ENCODE assay signal across 9 cellular contexts in genomic region chr17:43591750-43592562, GRCh38. TPM values are rescaled to one million over a fixed set of nuclear protein-coding genes. Genes with fewer than 3 reads are reported as not detected.
DNase-seq lines count a peak whose midpoint lies in the region; ATAC-seq and TF ChIP-seq lines count a peak whose summit lies in the region.
"Had no signal": no experiment of that assay in that cellular context is flagged by ENCODE, and none has a peak within 500 bp of the region (broad histone marks: within the 10 kb centered on the region; RNA-seq: fewer than 3 reads in every experiment).

No MANE protein-coding gene starts in this region.

- DNase-seq in Panc1 (ENCODE audit: low read depth, low spot score) = no peak
- DNase-seq in esophagus squamous epithelium (lab: John Stamatoyannopoulos, UW) = no peak
- DNase-seq in vagina (ENCODE audit: extremely low spot score in 2 of 2) = no peak
- no peak for DNase-seq in Karpas-422
- DNase-seq: activated CD4-positive, alpha-beta T cell treated with anti-CD3 and anti-CD28 coated beads, Interleukin-2, amount 50 U/mL, for 48 hours; NCI-H187 treated with DMSO at 0.1 percent for 48 hours had no signal

- ATAC-seq in Panc1 (peak; percentile 78), GM18873 (IDR thresholded peaks at IDR 0.05; ENCODE audit: low FRiP score, unreplicated experiment) (no peak), GM18861 (IDR thresholded peaks at IDR 0.05; ENCODE audit: unreplicated experiment) (no peak)

- H3K27ac ChIP-seq in Panc1 (ENCODE audit: low read length) = peak overlapping the region; percentile 56
- peak overlapping the region; percentile 56 to 84 (median 78) for H3K27ac ChIP-seq in esophagus squamous epithelium
- peak overlapping the region; percentile 78 for H3K27ac ChIP-seq in vagina
- H3K27ac ChIP-seq in Karpas-422 (ENCODE audit: low read length) = no peak overlapping the region

- peaks cover 15% of the 10 kb centered on the region for H3K4me1 ChIP-seq in Panc1 (ENCODE audit: control insufficient read depth, insufficient read depth, low read length)
- H3K4me1 ChIP-seq in esophagus squamous epithelium = peaks cover 9 to 36% (median 19%) of the 10 kb centered on the region in 3 donors
- no peaks in the 10 kb centered on the region for H3K4me1 ChIP-seq in mucosa of stomach (ENCODE audit: control insufficient read depth, insufficient read depth, low read length)
- H3K4me1 ChIP-seq in vagina = peaks cover 29% of the 10 kb centered on the region
- peaks cover 5% of the 10 kb centered on the region for H3K4me1 ChIP-seq in Karpas-422 (ENCODE audit: low read length)

- H4K20me1 ChIP-seq in Karpas-422 (ENCODE audit: insufficient read depth, low read depth, low read length) = no peaks in the 10 kb centered on the region

- no peaks in the 10 kb centered on the region for H3K79me2 ChIP-seq in Karpas-422 (ENCODE audit: low read length)

- H3K9me3 ChIP-seq in Panc1 (ENCODE audit: control insufficient read depth, insufficient read depth, low read depth, low read length) (no peaks in the 10 kb centered on the region), esophagus squamous epithelium (no peaks in the 10 kb centered on the region), mucosa of stomach (ENCODE audit: control insufficient read depth, low read length) (no peaks in the 10 kb centered on the region), vagina (no peaks in the 10 kb centered on the region), Karpas-422 (ENCODE audit: low read length) (no peaks in the 10 kb centered on the region)

- H3K4me2 ChIP-seq in Karpas-422 (ENCODE audit: low read depth, low read length, poor library complexity, severe bottlenecking) = no peak overlapping the region

- no peaks in the 10 kb centered on the region for H3K9me2 ChIP-seq in Karpas-422 (replicated peaks; ENCODE audit: insufficient read depth, low read length)

- intact Hi-C loops in Panc1 (cut with micrococcal nuclease; ENCODE audit: unreplicated experiment) (no loop called here), esophagus squamous epithelium (cut with DNase I) (no loop called here), vagina (cut with DNase I) (no loop called here)

- H3K4me3 ChIP-seq in Panc1 (ENCODE audit: low read depth in 2 of 2, low read length in 2 of 2) = 0 out of 4 replicates have a peak overlapping the region, but pooled peaks of 1 of the 2 experiments have one; percentile 36
- peak overlapping the region in 1 of 4 donors; percentile 6 for H3K4me3 ChIP-seq in esophagus squamous epithelium
- no peak overlapping the region for H3K4me3 ChIP-seq in mucosa of stomach (ENCODE audit: low read length)
- H3K4me3 ChIP-seq in vagina = peak overlapping the region in 1 of 2 donors; percentile 6
- no peak overlapping the region for H3K4me3 ChIP-seq in Karpas-422 (ENCODE audit: low read length)

- BruUV-seq in Panc1 (replicated peaks; lab: Mats Ljungman, UMichigan) = no TSS peak

- no peak for TF ChIP-seq POLR2A in esophagus squamous epithelium (IDR thresholded peaks at IDR 0.05)
- peak in 1 of 2 donors; percentile 22 for TF ChIP-seq POLR2A in vagina (IDR thresholded peaks at IDR 0.05)

- TF ChIP-seq CTCF in Panc1 (IDR thresholded peaks at IDR 0.05) (no peak), esophagus squamous epithelium (IDR thresholded peaks at IDR 0.05) (no peak), vagina (IDR thresholded peaks at IDR 0.05) (no peak)

- CTCF ChIA-PET in Panc1 (lab: Charles Lee) = interaction anchor here (0.6 to 0.7 kb wide), 2 partner anchors 42 to 122 kb away, joined by 3 to 7 read pairs; no protein-coding TSS in a partner anchor

- in situ Hi-C loops in Panc1 (cut with HindIII; ENCODE audit: low pct_unique_long_range_greater_than_20kb, low sequenced_read_pairs) = no loop called here

- 21 to 29% methylated on average over 25 to 29 of the region's 31 CpGs for WGBS in esophagus squamous epithelium, 2 donors

- H3K36me3 ChIP-seq in Panc1 (ENCODE audit: control insufficient read depth, insufficient read depth, low read length) = no peaks in the 10 kb centered on the region
- H3K36me3 ChIP-seq in esophagus squamous epithelium = no peaks in the 10 kb centered on the region
- no peaks in the 10 kb centered on the region for H3K36me3 ChIP-seq in mucosa of stomach (ENCODE audit: control insufficient read depth, insufficient read depth, low read length)
- no peaks in the 10 kb centered on the region for H3K36me3 ChIP-seq in vagina
- H3K36me3 ChIP-seq in Karpas-422 (ENCODE audit: insufficient read depth, low read length) = no peaks in the 10 kb centered on the region

- H3K9ac ChIP-seq in mucosa of stomach (ENCODE audit: low read length) (peak overlapping the region; percentile 25), Karpas-422 (ENCODE audit: low read length) (no peak overlapping the region)

- no peaks in the 10 kb centered on the region for H3K27me3 ChIP-seq in Panc1 (ENCODE audit: control insufficient read depth, insufficient read depth, low read length)
- no peaks in the 10 kb centered on the region for H3K27me3 ChIP-seq in esophagus squamous epithelium
- no peaks in the 10 kb centered on the region for H3K27me3 ChIP-seq in mucosa of stomach (ENCODE audit: control insufficient read depth, insufficient read depth, low read length)
- H3K27me3 ChIP-seq in vagina = no peaks in the 10 kb centered on the region
- H3K27me3 ChIP-seq in Karpas-422 (ENCODE audit: low read length) = no peaks in the 10 kb centered on the region

- POLR2A ChIA-PET in Panc1 (lab: Charles Lee) = interaction anchor here (0.6 to 0.9 kb wide), 3 partner anchors 13 to 57 kb away, joined by 3 to 6 read pairs (median 3); no protein-coding TSS in a partner anchor

- H2AFZ ChIP-seq in Karpas-422 (ENCODE audit: low read length) = no peak overlapping the region

RNA-seq across cellular contexts. Expression of gene ETV4, which starts 45.8 kb away (rescaled TPM):
- total RNA-seq in Panc1 (2021; ENCODE audit: unreplicated experiment) (8.3 TPM), esophagus squamous epithelium (10 to 100 TPM in 1 of 4 donors, 1 to 10 TPM in 3; 3.7 to 11.1 (median 6.9) TPM), vagina (5.4 TPM)
- polyA plus RNA-seq in Panc1 (2012; ENCODE audit: insufficient read length) = 15.5 TPM
- 55.5 and 69.1 TPM in 2 replicates for total RNA-seq in Karpas-422 (2014; rRNA removed; shearing (Covaris generic); ENCODE audit: low replicate concordance)
